Comparison of ENCODE assay signal across 12 cellular contexts in the genomic region with DNA sequence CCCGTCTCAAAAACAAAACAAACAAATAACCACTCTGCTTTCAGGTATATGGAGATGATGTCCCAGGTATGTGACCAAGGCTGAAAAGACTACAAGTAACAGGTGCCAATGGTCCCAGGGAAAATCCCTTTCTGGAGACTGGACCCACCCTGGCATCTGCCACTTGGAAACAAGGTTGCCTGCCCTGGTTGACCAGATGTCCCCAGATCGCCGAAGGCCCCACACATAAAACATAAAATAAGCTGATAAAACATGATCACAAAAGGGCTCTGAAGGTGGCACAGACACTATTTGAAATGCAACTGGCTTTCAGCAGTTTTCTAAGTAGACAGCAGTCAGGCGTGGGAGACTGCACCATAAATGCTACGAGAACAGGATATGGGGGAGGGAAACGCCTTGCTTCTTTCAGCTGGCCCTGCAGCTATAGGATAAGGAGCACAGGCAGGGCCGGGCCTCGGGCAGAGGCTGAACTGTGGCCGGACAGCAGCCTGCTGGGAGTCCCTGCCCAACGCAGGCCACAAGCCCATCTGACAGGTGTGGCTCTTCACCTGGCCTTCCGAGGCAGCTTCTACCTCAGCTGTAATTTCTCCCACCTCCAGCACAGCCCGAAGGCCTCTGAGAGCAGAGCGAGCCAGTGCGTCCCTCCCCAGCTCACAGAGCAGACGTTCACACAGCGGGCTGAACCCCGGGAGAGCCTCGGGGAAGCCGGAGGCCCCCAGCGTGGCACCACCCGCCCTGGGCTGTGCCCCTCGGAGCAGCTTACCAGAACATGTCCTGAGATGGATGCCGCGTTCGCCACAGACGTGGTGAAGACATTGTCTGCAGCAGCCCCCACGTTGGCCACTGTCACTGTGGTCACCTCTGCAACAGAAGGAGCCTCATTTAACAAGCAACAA. TPM values are rescaled to one million over a fixed set of nuclear protein-coding genes. Genes with fewer than 3 reads are reported as not detected.
DNase-seq lines count a peak whose midpoint lies in the region; ATAC-seq and TF ChIP-seq lines count a peak whose summit lies in the region.
"Had no signal": no experiment of that assay in that cellular context is flagged by ENCODE, and none has a peak within 500 bp of the region (broad histone marks: within the 10 kb centered on the region; RNA-seq: fewer than 3 reads in every experiment).

No MANE protein-coding gene starts in this region.

- H3K4me3 ChIP-seq in thyroid gland (replicated peaks in 1 of 3): no peak overlapping the region

- TF ChIP-seq CTCF in glutamatergic neuron (IDR thresholded peaks at IDR 0.05; ENCODE audit: partially characterized antibody, unreplicated experiment) (no peak), thyroid gland (IDR thresholded peaks at IDR 0.05) (no peak)

- TF ChIP-seq POLR2A in thyroid gland (IDR thresholded peaks at IDR 0.05): no peak

- peak overlapping the region; percentile 62 for H3K27ac Mint-ChIP-seq in activated naive CD4-positive, alpha-beta T cell treated with anti-CD3 and anti-CD28 coated beads, Interleukin-2, amount 50 U/mL, for 24 hours
- peak overlapping the region; percentile 67 for H3K27ac Mint-ChIP-seq in activated T-helper 1 cell treated with anti-CD3 and anti-CD28 coated beads, Interleukin-12 subunit alpha, Interleukin-12 subunit beta, Interleukin-2, Interleukin-4 antibody, amounts not matched to agents 30 ng/mL and 10 ng/mL and 1 ng/mL, durations not matched to agents 14 hours and 24 hours and 36 hours
- H3K27ac Mint-ChIP-seq in glutamatergic neuron (ENCODE audit: unreplicated experiment): peak overlapping the region; percentile 20

- no peaks in the 10 kb centered on the region for H3K9me3 ChIP-seq in thyroid gland

- 81 to 86% methylated on average over 13 to 27 of the region's 27 CpGs for WGBS in thyroid gland, 2 donors

- no peaks in the 10 kb centered on the region for H3K9me3 Mint-ChIP-seq in activated naive CD4-positive, alpha-beta T cell treated with anti-CD3 and anti-CD28 coated beads, Interleukin-2, amount 50 U/mL, for 24 hours
- no peaks in the 10 kb centered on the region for H3K9me3 Mint-ChIP-seq in activated T-helper 1 cell treated with anti-CD3 and anti-CD28 coated beads, Interleukin-12 subunit alpha, Interleukin-12 subunit beta, Interleukin-2, Interleukin-4 antibody, amounts not matched to agents 30 ng/mL and 10 ng/mL and 1 ng/mL, durations not matched to agents 14 hours and 24 hours and 36 hours
- H3K9me3 Mint-ChIP-seq in glutamatergic neuron (ENCODE audit: unreplicated experiment): peaks cover 13% of the 10 kb centered on the region

- H3K36me3 Mint-ChIP-seq in activated naive CD4-positive, alpha-beta T cell treated with anti-CD3 and anti-CD28 coated beads, Interleukin-2, amount 50 U/mL, for 24 hours: peaks cover 8% of the 10 kb centered on the region
- peaks cover 33% of the 10 kb centered on the region for H3K36me3 Mint-ChIP-seq in activated T-helper 1 cell treated with anti-CD3 and anti-CD28 coated beads, Interleukin-12 subunit alpha, Interleukin-12 subunit beta, Interleukin-2, Interleukin-4 antibody, amounts not matched to agents 30 ng/mL and 10 ng/mL and 1 ng/mL, durations not matched to agents 14 hours and 24 hours and 36 hours (ENCODE audit: low read depth)
- peaks cover 8% of the 10 kb centered on the region for H3K36me3 Mint-ChIP-seq in glutamatergic neuron (ENCODE audit: unreplicated experiment)

- peaks cover 44 to 49% of the 10 kb centered on the region in 2 donors for H3K4me1 ChIP-seq in thyroid gland

- H3K27me3 ChIP-seq in thyroid gland: no peaks in the 10 kb centered on the region

- H3K4me1 Mint-ChIP-seq in activated naive CD4-positive, alpha-beta T cell treated with anti-CD3 and anti-CD28 coated beads, Interleukin-2, amount 50 U/mL, for 24 hours: peaks cover 29% of the 10 kb centered on the region
- peaks cover 32% of the 10 kb centered on the region for H3K4me1 Mint-ChIP-seq in activated T-helper 1 cell treated with anti-CD3 and anti-CD28 coated beads, Interleukin-12 subunit alpha, Interleukin-12 subunit beta, Interleukin-2, Interleukin-4 antibody, amounts not matched to agents 30 ng/mL and 10 ng/mL and 1 ng/mL, durations not matched to agents 14 hours and 24 hours and 36 hours (ENCODE audit: low read depth)
- H3K4me1 Mint-ChIP-seq in glutamatergic neuron (ENCODE audit: low read depth, unreplicated experiment): peaks cover 16% of the 10 kb centered on the region

- peak overlapping the region; percentile 65 for H3K4me3 Mint-ChIP-seq in activated naive CD4-positive, alpha-beta T cell treated with anti-CD3 and anti-CD28 coated beads, Interleukin-2, amount 50 U/mL, for 24 hours
- peak overlapping the region; percentile 30 for H3K4me3 Mint-ChIP-seq in activated T-helper 1 cell treated with anti-CD3 and anti-CD28 coated beads, Interleukin-12 subunit alpha, Interleukin-12 subunit beta, Interleukin-2, Interleukin-4 antibody, amounts not matched to agents 30 ng/mL and 10 ng/mL and 1 ng/mL, durations not matched to agents 14 hours and 24 hours and 36 hours
- peak overlapping the region; percentile 39 for H3K4me3 Mint-ChIP-seq in glutamatergic neuron (ENCODE audit: unreplicated experiment)

- ATAC-seq in HG03439 (IDR thresholded peaks at IDR 0.05; ENCODE audit: unreplicated experiment): no peak

- H3K36me3 ChIP-seq in thyroid gland: peaks cover 10 to 21% of the 10 kb centered on the region in 2 donors

- no peaks in the 10 kb centered on the region for H3K27me3 Mint-ChIP-seq in activated naive CD4-positive, alpha-beta T cell treated with anti-CD3 and anti-CD28 coated beads, Interleukin-2, amount 50 U/mL, for 24 hours
- H3K27me3 Mint-ChIP-seq in activated T-helper 1 cell treated with anti-CD3 and anti-CD28 coated beads, Interleukin-12 subunit alpha, Interleukin-12 subunit beta, Interleukin-2, Interleukin-4 antibody, amounts not matched to agents 30 ng/mL and 10 ng/mL and 1 ng/mL, durations not matched to agents 14 hours and 24 hours and 36 hours (ENCODE audit: insufficient read depth): peaks cover 2% of the 10 kb centered on the region
- H3K27me3 Mint-ChIP-seq in glutamatergic neuron (ENCODE audit: unreplicated experiment): peaks cover 6% of the 10 kb centered on the region

- DNase-seq in activated naive CD4-positive, alpha-beta T cell treated with anti-CD3 and anti-CD28 coated beads, Interleukin-2, amount 50 U/mL, for 16 hours: no peak
- DNase-seq in activated T-helper 1 cell treated with anti-CD3 and anti-CD28 coated beads, Interleukin-12 subunit alpha, Interleukin-12 subunit beta, Interleukin-2, Interleukin-4 antibody, amounts not matched to agents 30 ng/mL and 10 ng/mL and 1 ng/mL, durations not matched to agents 14 hours and 24 hours and 36 hours (ENCODE audit: low spot score): no peak
- no peak for DNase-seq in glutamatergic neuron
- DNase-seq in thyroid gland: no peak
- no peak for DNase-seq in NCI-H82 treated with DMSO at 0.1 percent for 48 hours (lab: John Stamatoyannopoulos, UW; ENCODE audit: unreplicated experiment)
- DNase-seq in NCI-H128 (lab: John Stamatoyannopoulos, UW; ENCODE audit: unreplicated experiment): no peak
- DNase-seq: foreskin melanocyte, GDM1, NCI-H1105 treated with DMSO at 0.1 percent for 48 hours, NCI-H524 had no signal

- intact Hi-C loops in activated T-helper 1 cell treated with anti-CD3 and anti-CD28 coated beads, Interleukin-12 subunit alpha, Interleukin-12 subunit beta, Interleukin-2, Interleukin-4 antibody, amounts not matched to agents 30 ng/mL and 10 ng/mL and 1 ng/mL, durations not matched to agents 14 hours and 24 hours and 36 hours (cut with micrococcal nuclease): loop anchor here (10.0 kb wide), 1 partner anchor 694 kb away; a partner anchor contains a TSS
- intact Hi-C loops in thyroid gland (cut with DNase I): no loop called here

- H3K27ac ChIP-seq in thyroid gland: peak overlapping the region; percentile 61 to 92 (median 88)

RNA-seq across cellular contexts. Expression of a gene that starts 4.0 kb away (rescaled TPM):
- 72.2 and 72.7 TPM in 2 replicates for total RNA-seq in activated T-helper 1 cell treated with anti-CD3 and anti-CD28 coated beads, Interleukin-12 subunit alpha, Interleukin-12 subunit beta, Interleukin-2, Interleukin-4 antibody, amounts not matched to agents 30 ng/mL and 10 ng/mL and 1 ng/mL, durations not matched to agents 14 hours and 24 hours and 36 hours
- 51.5 TPM for total RNA-seq in glutamatergic neuron (ENCODE audit: unreplicated experiment)
- 100 to 1,000 TPM in 1 of 4 donors, 10 to 100 TPM in 3; 61.8 to 103 (median 87.6) TPM for total RNA-seq in thyroid gland

RNA-seq across cellular contexts. Expression of a gene that starts 4.6 kb away (rescaled TPM):
- total RNA-seq in activated T-helper 1 cell treated with anti-CD3 and anti-CD28 coated beads, Interleukin-12 subunit alpha, Interleukin-12 subunit beta, Interleukin-2, Interleukin-4 antibody, amounts not matched to agents 30 ng/mL and 10 ng/mL and 1 ng/mL, durations not matched to agents 14 hours and 24 hours and 36 hours: 14.2 and 14.7 TPM in 2 replicates
- 29.7 TPM for total RNA-seq in glutamatergic neuron (ENCODE audit: unreplicated experiment)
- 100 to 1,000 TPM in 1 of 4 donors, 10 to 100 TPM in 3; 57.3 to 103 (median 67.7) TPM for total RNA-seq in thyroid gland

RNA-seq across cellular contexts. Expression of a gene that starts 15.0 kb away (rescaled TPM):
- total RNA-seq in activated T-helper 1 cell treated with anti-CD3 and anti-CD28 coated beads, Interleukin-12 subunit alpha, Interleukin-12 subunit beta, Interleukin-2, Interleukin-4 antibody, amounts not matched to agents 30 ng/mL and 10 ng/mL and 1 ng/mL, durations not matched to agents 14 hours and 24 hours and 36 hours: 16.8 and 20.2 TPM in 2 replicates
- 12.7 TPM for total RNA-seq in glutamatergic neuron (ENCODE audit: unreplicated experiment)
- 100 to 1,000 TPM; 185 to 259 (median 195) TPM for total RNA-seq in thyroid gland

RNA-seq across cellular contexts. Expression of a gene that starts 53.9 kb away (rescaled TPM):
- 0.34 and 0.47 TPM in 2 replicates for total RNA-seq in activated T-helper 1 cell treated with anti-CD3 and anti-CD28 coated beads, Interleukin-12 subunit alpha, Interleukin-12 subunit beta, Interleukin-2, Interleukin-4 antibody, amounts not matched to agents 30 ng/mL and 10 ng/mL and 1 ng/mL, durations not matched to agents 14 hours and 24 hours and 36 hours
- total RNA-seq in glutamatergic neuron (ENCODE audit: unreplicated experiment) (2.9 TPM), thyroid gland (under 1 TPM in 2 of 4 donors, not detected in 2; 0.88 to 0.89 TPM)

RNA-seq across cellular contexts. Expression of a gene that starts 56.3 kb away (rescaled TPM):
- 269 and 283 TPM in 2 replicates for total RNA-seq in activated T-helper 1 cell treated with anti-CD3 and anti-CD28 coated beads, Interleukin-12 subunit alpha, Interleukin-12 subunit beta, Interleukin-2, Interleukin-4 antibody, amounts not matched to agents 30 ng/mL and 10 ng/mL and 1 ng/mL, durations not matched to agents 14 hours and 24 hours and 36 hours
- total RNA-seq in glutamatergic neuron (ENCODE audit: unreplicated experiment) (182 TPM), thyroid gland (100 to 1,000 TPM; 300 to 965 (median 558) TPM)
